22 cellular contexts compared by ENCODE assay signal in the genomic region with DNA sequence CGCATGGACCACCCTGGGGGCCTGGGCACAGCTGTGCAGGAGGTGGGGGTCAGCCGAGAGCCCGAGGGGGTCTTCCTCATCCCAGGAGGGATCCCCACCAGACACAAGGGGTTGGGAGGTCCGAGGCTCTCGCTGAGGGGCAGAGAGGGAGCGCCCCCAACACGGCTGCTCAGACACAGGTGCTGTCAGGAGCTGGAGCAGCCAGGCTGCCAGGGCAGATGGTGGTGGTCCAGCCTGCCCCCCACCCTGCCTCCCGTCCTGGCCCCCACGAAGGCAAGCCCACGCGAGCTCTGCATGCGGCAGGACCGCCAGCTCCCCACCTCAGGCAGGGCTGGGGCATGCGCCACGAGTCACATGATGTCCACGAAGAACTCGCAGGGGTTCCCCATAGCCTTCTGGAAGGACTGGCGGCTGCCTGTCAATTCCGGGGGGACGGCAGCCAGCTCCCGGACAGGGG. TPM values are rescaled to one million over a fixed set of nuclear protein-coding genes. Genes with fewer than 3 reads are reported as not detected.
"Had no signal": no experiment of that assay in that cellular context is flagged by ENCODE, and none has a peak within 500 bp of the region (broad histone marks: within the 10 kb centered on the region; RNA-seq: fewer than 3 reads in every experiment).

No MANE protein-coding gene starts in this region.

- H3K4me2 ChIP-seq: KMS-11, SK-N-SH had no signal

- H3K27me3 ChIP-seq: MG63 had no signal

- H3K4me3 ChIP-seq: MG63 had no signal

- H3K9me3 ChIP-seq: MG63, SK-N-SH had no signal

- H3K9ac ChIP-seq: KMS-11, SK-N-SH had no signal

- DNase-seq: MG63, NCI-H1092, NCI-H1105 treated with DMSO at 0.1 percent for 48 hours, NCI-H1417 treated with DMSO at 0.1 percent for 48 hours, NCI-H187, NCI-H2029, NCI-H2081 treated with DMSO at 0.1 percent for 48 hours, NCI-H2171, NCI-H226, NCI-H446, NCI-H510A, NCI-H524 treated with DMSO at 0.1 percent for 48 hours, NCI-H69, NCI-H774, RPMI8226, SHP77, SK-N-SH, SW 1271, T-cell had no signal

- H3K27ac ChIP-seq: HL-60, KMS-11 had no signal

- H3K9me2 ChIP-seq: SK-N-SH had no signal

RNA-seq across cellular contexts. Expression of gene TAS1R3, which starts 4.7 kb away (rescaled TPM):
- total RNA-seq: SK-MEL-5 had no signal

RNA-seq across cellular contexts. Expression of gene MXRA8, which starts 22.5 kb away (rescaled TPM):
- total RNA-seq: SK-MEL-5 had no signal
